In genomic region chr4:153792007-153792892, GRCh38 we compare ENCODE assay signal across 8 cellular contexts. TPM values are rescaled to one million over a fixed set of nuclear protein-coding genes. Genes with fewer than 3 reads are reported as not detected.
DNase-seq lines count a peak whose midpoint lies in the region; TF ChIP-seq lines count a peak whose summit lies in the region.

No MANE protein-coding gene starts in this region.

- H3K27me3 ChIP-seq in cardiac muscle cell, result peaks cover 54% of the 10 kb centered on the region

- H3K4me1 Mint-ChIP-seq in activated CD4-positive, alpha-beta T cell treated with anti-CD3 and anti-CD28 coated beads, Interleukin-2, amount 10 ng/mL, durations not matched to agents 7 days and 5 days, result peaks cover 32% of the 10 kb centered on the region
- peaks cover 35% of the 10 kb centered on the region for H3K4me1 Mint-ChIP-seq in activated naive CD4-positive, alpha-beta T cell treated with anti-CD3 and anti-CD28 coated beads, Interleukin-2, amount 10 ng/mL, durations not matched to agents 7 days and 5 days

- H3K9me3 ChIP-seq in cardiac muscle cell (ENCODE audit: low read depth), result no peaks in the 10 kb centered on the region

- no peaks in the 10 kb centered on the region for H3K9me3 Mint-ChIP-seq in activated CD4-positive, alpha-beta T cell treated with anti-CD3 and anti-CD28 coated beads, Interleukin-2, amount 10 ng/mL, durations not matched to agents 7 days and 5 days
- H3K9me3 Mint-ChIP-seq in activated naive CD4-positive, alpha-beta T cell treated with anti-CD3 and anti-CD28 coated beads, Interleukin-2, amount 10 ng/mL, durations not matched to agents 7 days and 5 days, result no peaks in the 10 kb centered on the region

- CTCF ChIA-PET in activated CD4-positive, alpha-beta T cell treated with anti-CD3 and anti-CD28 coated beads, Interleukin-2, amount 10 ng/mL, durations not matched to agents 7 days and 5 days (lab: Charles Lee), result no interaction called here
- CTCF ChIA-PET in activated naive CD4-positive, alpha-beta T cell treated with anti-CD3 and anti-CD28 coated beads, Interleukin-2, amount 10 ng/mL, durations not matched to agents 7 days and 5 days (lab: Charles Lee), result interaction anchor here (1.3 kb wide), 1 partner anchor 8 kb away, joined by 5 read pairs; no protein-coding TSS in a partner anchor

- no peak overlapping the region for H3K27ac Mint-ChIP-seq in activated CD4-positive, alpha-beta T cell treated with anti-CD3 and anti-CD28 coated beads, Interleukin-2, amount 10 ng/mL, durations not matched to agents 7 days and 5 days
- H3K27ac Mint-ChIP-seq in activated naive CD4-positive, alpha-beta T cell treated with anti-CD3 and anti-CD28 coated beads, Interleukin-2, amount 10 ng/mL, durations not matched to agents 7 days and 5 days, result no peak overlapping the region

- no peaks in the 10 kb centered on the region for H3K36me3 ChIP-seq in cardiac muscle cell

- peak overlapping the region; percentile 33 for H3K4me3 Mint-ChIP-seq in activated CD4-positive, alpha-beta T cell treated with anti-CD3 and anti-CD28 coated beads, Interleukin-2, amount 10 ng/mL, durations not matched to agents 7 days and 5 days
- no peak overlapping the region for H3K4me3 Mint-ChIP-seq in activated naive CD4-positive, alpha-beta T cell treated with anti-CD3 and anti-CD28 coated beads, Interleukin-2, amount 10 ng/mL, durations not matched to agents 7 days and 5 days

- POLR2A ChIA-PET in activated CD4-positive, alpha-beta T cell treated with anti-CD3 and anti-CD28 coated beads, Interleukin-2, amount 10 ng/mL, durations not matched to agents 7 days and 5 days (lab: Charles Lee), result no interaction called here

- no peaks in the 10 kb centered on the region for H3K36me3 Mint-ChIP-seq in activated CD4-positive, alpha-beta T cell treated with anti-CD3 and anti-CD28 coated beads, Interleukin-2, amount 10 ng/mL, durations not matched to agents 7 days and 5 days (ENCODE audit: low read depth)
- H3K36me3 Mint-ChIP-seq in activated naive CD4-positive, alpha-beta T cell treated with anti-CD3 and anti-CD28 coated beads, Interleukin-2, amount 10 ng/mL, durations not matched to agents 7 days and 5 days, result no peaks in the 10 kb centered on the region

- no peaks in the 10 kb centered on the region for H3K4me1 ChIP-seq in cardiac muscle cell (ENCODE audit: low read depth)

- peak overlapping the region; percentile 24 for H3K4me3 ChIP-seq in cardiac muscle cell

- peak; percentile 21 for DNase-seq in activated CD4-positive, alpha-beta T cell treated with anti-CD3 and anti-CD28 coated beads, Interleukin-2, amount 10 ng/mL, durations not matched to agents 7 days and 5 days
- no peak for DNase-seq in activated CD4-positive, alpha-beta T cell treated with anti-CD3 and anti-CD28 coated beads, Interleukin-2, amount 50 U/mL, for 4 hours
- DNase-seq in activated naive CD4-positive, alpha-beta T cell treated with anti-CD3 and anti-CD28 coated beads, Interleukin-2, amount 10 ng/mL, durations not matched to agents 7 days and 5 days, result peak; percentile 43
- DNase-seq in cardiac muscle cell (ENCODE audit: low read depth in 1 of 2, low spot score in 1 of 2) (peak; percentile 25 to 80), pons (ENCODE audit: low spot score) (peak; percentile 51), inferior parietal cortex (ENCODE audit: extremely low spot score) (no peak), KG1 (lab: John Stamatoyannopoulos, UW) (no peak), A172 (ENCODE audit: low spot score) (no peak)

- peaks cover 90% of the 10 kb centered on the region for H3K27me3 Mint-ChIP-seq in activated CD4-positive, alpha-beta T cell treated with anti-CD3 and anti-CD28 coated beads, Interleukin-2, amount 10 ng/mL, durations not matched to agents 7 days and 5 days
- peaks cover 86% of the 10 kb centered on the region for H3K27me3 Mint-ChIP-seq in activated naive CD4-positive, alpha-beta T cell treated with anti-CD3 and anti-CD28 coated beads, Interleukin-2, amount 10 ng/mL, durations not matched to agents 7 days and 5 days

- peak; percentile 37 for TF ChIP-seq CTCF in cardiac muscle cell (IDR thresholded peaks at IDR 0.05; ENCODE audit: low read depth, low read length)

- H3K27ac ChIP-seq in cardiac muscle cell, result no peak overlapping the region

RNA-seq across cellular contexts. Expression of gene SFRP2, which starts 3.4 kb away (rescaled TPM):
- total RNA-seq in activated CD4-positive, alpha-beta T cell treated with anti-CD3 and anti-CD28 coated beads, Interleukin-2, amount 10 ng/mL, durations not matched to agents 7 days and 5 days, result not detected
- 0.30 and 1.7 TPM in 2 replicates for total RNA-seq in cardiac muscle cell
- polyA plus RNA-seq in cardiac muscle cell, result 1.8 and 5.0 TPM in 2 replicates
- total RNA-seq in A172 (2014; rRNA removed; shearing (Covaris generic)), result not detected in 2 replicates

RNA-seq across cellular contexts. Expression of gene RNF175, which starts 32.4 kb away (rescaled TPM):
- not detected for total RNA-seq in activated CD4-positive, alpha-beta T cell treated with anti-CD3 and anti-CD28 coated beads, Interleukin-2, amount 10 ng/mL, durations not matched to agents 7 days and 5 days
- 1.3 and 1.9 TPM in 2 replicates for total RNA-seq in cardiac muscle cell
- polyA plus RNA-seq in cardiac muscle cell, result 1.4 and 1.8 TPM in 2 replicates
- not detected in 2 replicates for total RNA-seq in A172 (2014; rRNA removed; shearing (Covaris generic))

Comparison
In these comparisons a context has a peak if more than half of its experiments do, and no peak if none do; other contexts are left out.
1. DNase-seq: peak in activated CD4-positive, alpha-beta T cell treated with anti-CD3 and anti-CD28 coated beads, Interleukin-2, amount 10 ng/mL, durations not matched to agents 7 days and 5 days (single experiment), activated naive CD4-positive, alpha-beta T cell treated with anti-CD3 and anti-CD28 coated beads, Interleukin-2, amount 10 ng/mL, durations not matched to agents 7 days and 5 days (single experiment), cardiac muscle cell (2 of 2) and pons (single experiment); none in activated CD4-positive, alpha-beta T cell treated with anti-CD3 and anti-CD28 coated beads, Interleukin-2, amount 50 U/mL, for 4 hours (0 of 2), inferior parietal cortex (single experiment), KG1 (single experiment) and A172 (single experiment).